19 cellular contexts compared by ENCODE assay signal in the genomic region with DNA sequence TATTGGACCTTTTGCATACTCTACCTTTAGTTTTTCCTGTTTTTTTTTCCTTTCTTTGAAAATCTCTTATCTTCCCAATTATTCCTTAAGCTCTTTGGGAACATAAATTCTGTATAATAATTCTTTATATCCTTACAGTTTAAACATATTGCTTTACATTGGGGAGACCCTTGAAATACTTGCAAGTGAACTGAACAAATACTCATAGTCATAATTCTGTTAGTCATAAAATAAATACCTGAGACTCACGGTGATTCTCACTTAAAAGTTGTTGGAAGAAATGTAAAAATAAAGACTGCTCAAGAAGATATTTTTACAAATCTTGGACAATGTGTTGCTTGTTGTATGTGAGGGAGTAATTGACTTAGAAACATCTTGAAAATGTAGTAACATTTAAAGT.
"Had no signal": no experiment of that assay in that cellular context is flagged by ENCODE, and none has a peak within 500 bp of the region (broad histone marks: within the 10 kb centered on the region; RNA-seq: fewer than 3 reads in every experiment).

No MANE protein-coding gene starts in this region.

- H3K36me3 ChIP-seq: esophagus muscularis mucosa, gastroesophageal sphincter, heart left ventricle, left lung, lower lobe of right lung had no signal

- H3K4me1 ChIP-seq: esophagus muscularis mucosa, foreskin keratinocyte, gastroesophageal sphincter, heart left ventricle, left lung, lower lobe of right lung had no signal

- ATAC-seq: foreskin keratinocyte, gastroesophageal sphincter, heart left ventricle, left cardiac atrium, left lung, left ventricle myocardium superior, lower lobe of right lung, mucosa of descending colon had no signal

- H3K27ac Mint-ChIP-seq: mesothelial cell of epicardium, naive B cell had no signal

- H3K9me3 ChIP-seq: esophagus muscularis mucosa, gastroesophageal sphincter, left lung, lower lobe of right lung had no signal

- H3K4me3 Mint-ChIP-seq: mesothelial cell of epicardium, naive B cell had no signal

- H3K27me3 ChIP-seq: dorsolateral prefrontal cortex, esophagus muscularis mucosa, foreskin keratinocyte, gastroesophageal sphincter, heart left ventricle, hepatocyte, left lung had no signal

- H3K27ac ChIP-seq: coronary artery, dorsolateral prefrontal cortex, esophagus muscularis mucosa, foreskin keratinocyte, gastroesophageal sphincter, heart left ventricle, hepatocyte, left lung, lower lobe of right lung had no signal

- H3K27me3 Mint-ChIP-seq: naive B cell had no signal

- H3K36me3 Mint-ChIP-seq: mesothelial cell of epicardium, naive B cell had no signal

- H3K4me3 ChIP-seq: coronary artery, dorsolateral prefrontal cortex, esophagus muscularis mucosa, gastroesophageal sphincter, heart left ventricle, hepatocyte, left lung, lower lobe of right lung, mucosa of descending colon had no signal

- DNase-seq: dermis blood vessel endothelial cell; dorsolateral prefrontal cortex; effector CD4-positive, alpha-beta T cell; effector memory CD4-positive, alpha-beta T cell; foreskin keratinocyte; heart left ventricle; hypothalamus; left cardiac atrium; left lung; left ventricle myocardium superior; lower lobe of right lung; mesenchymal stem cell; mucosa of descending colon; naive B cell had no signal

- H3K4me1 Mint-ChIP-seq: mesothelial cell of epicardium, naive B cell had no signal
